In genomic region chr5:175854231-175855040, GRCh38 we compare ENCODE assay signal across 1 cellular context.
TF ChIP-seq lines count a peak whose summit lies in the region.

No MANE protein-coding gene starts in this region.

TF ChIP-seq in HepG2, 621 proteins besides CTCF, POLR2A, EP300 and RAD21 (continued from another document and continues in another):
- TF ChIP-seq IRF9 (CRISPR knock-in tag; IDR thresholded peaks at IDR 0.05; ENCODE audit: borderline replicate concordance) (no peak), ATF7 (IDR thresholded peaks at IDR 0.05) (no peak; the same call in 1 of the 2 replicates), ATF7 (CRISPR knock-in tag; IDR thresholded peaks at IDR 0.05) (0 out of 2 replicates have a peak, but pooled peaks have one; percentile 33), DR1 (CRISPR knock-in tag; IDR thresholded peaks at IDR 0.05) (no peak), ZFP62 (CRISPR knock-in tag; IDR thresholded peaks at IDR 0.05) (no peak), GPN1 (CRISPR knock-in tag; IDR thresholded peaks at IDR 0.05; ENCODE audit: borderline replicate concordance) (no peak), ZNF674 (CRISPR knock-in tag; IDR thresholded peaks at IDR 0.05; ENCODE audit: low read depth) (no peak), SRF (IDR thresholded peaks at IDR 0.05; ENCODE audit: low read depth, low read length) (no peak), TEF (CRISPR knock-in tag; IDR thresholded peaks at IDR 0.05) (peak; percentile 65; the same call in 1 of the 2 replicates), ZNF563 (CRISPR knock-in tag; IDR thresholded peaks at IDR 0.05) (no peak), ZBTB4 (CRISPR knock-in tag; IDR thresholded peaks at IDR 0.05; ENCODE audit: borderline replicate concordance) (no peak), ZNF766 (CRISPR knock-in tag; IDR thresholded peaks at IDR 0.05; ENCODE audit: borderline replicate concordance) (no peak), ZNF382 (CRISPR knock-in tag; IDR thresholded peaks at IDR 0.05; ENCODE audit: borderline replicate concordance) (no peak), TCF7L2 (IDR thresholded peaks at IDR 0.05; ENCODE audit: low read depth, low read length) (peak; percentile 73), MEIS1 (CRISPR knock-in tag; IDR thresholded peaks at IDR 0.05; ENCODE audit: borderline replicate concordance) (peak; percentile 55; the same call in 1 of the 2 replicates), POLR2G (IDR thresholded peaks at IDR 0.05; ENCODE audit: low read depth, low read length) (no peak), ZSCAN31 (CRISPR knock-in tag; IDR thresholded peaks at IDR 0.05; ENCODE audit: low read depth) (no peak; the same call in 1 of the 2 replicates), ZBTB43 (CRISPR knock-in tag; conservative IDR thresholded peaks at IDR 0.05) (peak; percentile 39; the same call in 1 of the 2 replicates), SCMH1 (CRISPR knock-in tag; IDR thresholded peaks at IDR 0.05; ENCODE audit: borderline replicate concordance) (no peak), ERF (CRISPR knock-in tag; IDR thresholded peaks at IDR 0.05) (no peak; the same call in 1 of the 2 replicates), ATRX (CRISPR knock-in tag; IDR thresholded peaks at IDR 0.05; ENCODE audit: borderline replicate concordance) (no peak), NRL (CRISPR knock-in tag; IDR thresholded peaks at IDR 0.05; ENCODE audit: borderline replicate concordance) (no peak), HDAC2 (CRISPR knock-in tag; IDR thresholded peaks at IDR 0.05) (peak; percentile 87), ZNF350 (CRISPR knock-in tag; IDR thresholded peaks at IDR 0.05; ENCODE audit: borderline replicate concordance, low read depth) (peak; percentile 80), ZZZ3 (CRISPR knock-in tag; IDR thresholded peaks at IDR 0.05; ENCODE audit: borderline replicate concordance) (no peak), NFIC (IDR thresholded peaks at IDR 0.05; ENCODE audit: low read length) (peak; percentile 87), ZNF317 (CRISPR knock-in tag; IDR thresholded peaks at IDR 0.05) (no peak), ELF1 (CRISPR knock-in tag; IDR thresholded peaks at IDR 0.05) (0 out of 2 replicates have a peak, but pooled peaks have one; percentile 10), THYN1 (CRISPR knock-in tag; IDR thresholded peaks at IDR 0.05; ENCODE audit: borderline replicate concordance, low read depth) (no peak), NFKBIZ (CRISPR knock-in tag; IDR thresholded peaks at IDR 0.05) (peak; percentile 66; the same call in 1 of the 2 replicates), NR2F2 (IDR thresholded peaks at IDR 0.05; ENCODE audit: borderline replicate concordance, low read depth) (peak; percentile 94), MED1 (CRISPR knock-in tag; IDR thresholded peaks at IDR 0.05) (peak; percentile 94), ZNF580 (CRISPR knock-in tag; IDR thresholded peaks at IDR 0.05; ENCODE audit: borderline replicate concordance, low read depth) (no peak), KMT2B (CRISPR knock-in tag; IDR thresholded peaks at IDR 0.05) (no peak), ZNF460 (CRISPR knock-in tag; IDR thresholded peaks at IDR 0.05; ENCODE audit: borderline replicate concordance) (no peak)
- TF ChIP-seq, protein P1, sequence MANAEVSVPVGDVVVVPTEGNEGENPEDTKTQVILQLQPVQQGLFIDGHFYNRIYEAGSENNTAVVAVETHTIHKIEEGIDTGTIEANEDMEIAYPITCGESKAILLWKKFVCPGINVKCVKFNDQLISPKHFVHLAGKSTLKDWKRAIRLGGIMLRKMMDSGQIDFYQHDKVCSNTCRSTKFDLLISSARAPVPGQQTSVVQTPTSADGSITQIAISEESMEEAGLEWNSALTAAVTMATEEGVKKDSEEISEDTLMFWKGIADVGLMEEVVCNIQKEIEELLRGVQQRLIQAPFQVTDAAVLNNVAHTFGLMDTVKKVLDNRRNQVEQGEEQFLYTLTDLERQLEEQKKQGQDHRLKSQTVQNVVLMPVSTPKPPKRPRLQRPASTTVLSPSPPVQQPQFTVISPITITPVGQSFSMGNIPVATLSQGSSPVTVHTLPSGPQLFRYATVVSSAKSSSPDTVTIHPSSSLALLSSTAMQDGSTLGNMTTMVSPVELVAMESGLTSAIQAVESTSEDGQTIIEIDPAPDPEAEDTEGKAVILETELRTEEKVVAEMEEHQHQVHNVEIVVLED (CRISPR knock-in tag; IDR thresholded peaks at IDR 0.05; ENCODE audit: borderline replicate concordance) = no peak; the same call in 1 of the 2 replicates
- TF ChIP-seq, protein P2, sequence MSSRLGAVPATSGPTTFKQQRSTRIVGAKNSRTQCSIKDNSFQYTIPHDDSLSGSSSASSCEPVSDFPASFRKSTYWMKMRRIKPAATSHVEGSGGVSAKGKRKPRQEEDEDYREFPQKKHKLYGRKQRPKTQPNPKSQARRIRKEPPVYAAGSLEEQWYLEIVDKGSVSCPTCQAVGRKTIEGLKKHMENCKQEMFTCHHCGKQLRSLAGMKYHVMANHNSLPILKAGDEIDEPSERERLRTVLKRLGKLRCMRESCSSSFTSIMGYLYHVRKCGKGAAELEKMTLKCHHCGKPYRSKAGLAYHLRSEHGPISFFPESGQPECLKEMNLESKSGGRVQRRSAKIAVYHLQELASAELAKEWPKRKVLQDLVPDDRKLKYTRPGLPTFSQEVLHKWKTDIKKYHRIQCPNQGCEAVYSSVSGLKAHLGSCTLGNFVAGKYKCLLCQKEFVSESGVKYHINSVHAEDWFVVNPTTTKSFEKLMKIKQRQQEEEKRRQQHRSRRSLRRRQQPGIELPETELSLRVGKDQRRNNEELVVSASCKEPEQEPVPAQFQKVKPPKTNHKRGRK (CRISPR knock-in tag; IDR thresholded peaks at IDR 0.05) = no peak
- TF ChIP-seq, protein P3, sequence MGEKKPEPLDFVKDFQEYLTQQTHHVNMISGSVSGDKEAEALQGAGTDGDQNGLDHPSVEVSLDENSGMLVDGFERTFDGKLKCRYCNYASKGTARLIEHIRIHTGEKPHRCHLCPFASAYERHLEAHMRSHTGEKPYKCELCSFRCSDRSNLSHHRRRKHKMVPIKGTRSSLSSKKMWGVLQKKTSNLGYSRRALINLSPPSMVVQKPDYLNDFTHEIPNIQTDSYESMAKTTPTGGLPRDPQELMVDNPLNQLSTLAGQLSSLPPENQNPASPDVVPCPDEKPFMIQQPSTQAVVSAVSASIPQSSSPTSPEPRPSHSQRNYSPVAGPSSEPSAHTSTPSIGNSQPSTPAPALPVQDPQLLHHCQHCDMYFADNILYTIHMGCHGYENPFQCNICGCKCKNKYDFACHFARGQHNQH (CRISPR knock-in tag; IDR thresholded peaks at IDR 0.05) = peak; percentile 69
- TF ChIP-seq, protein P4, sequence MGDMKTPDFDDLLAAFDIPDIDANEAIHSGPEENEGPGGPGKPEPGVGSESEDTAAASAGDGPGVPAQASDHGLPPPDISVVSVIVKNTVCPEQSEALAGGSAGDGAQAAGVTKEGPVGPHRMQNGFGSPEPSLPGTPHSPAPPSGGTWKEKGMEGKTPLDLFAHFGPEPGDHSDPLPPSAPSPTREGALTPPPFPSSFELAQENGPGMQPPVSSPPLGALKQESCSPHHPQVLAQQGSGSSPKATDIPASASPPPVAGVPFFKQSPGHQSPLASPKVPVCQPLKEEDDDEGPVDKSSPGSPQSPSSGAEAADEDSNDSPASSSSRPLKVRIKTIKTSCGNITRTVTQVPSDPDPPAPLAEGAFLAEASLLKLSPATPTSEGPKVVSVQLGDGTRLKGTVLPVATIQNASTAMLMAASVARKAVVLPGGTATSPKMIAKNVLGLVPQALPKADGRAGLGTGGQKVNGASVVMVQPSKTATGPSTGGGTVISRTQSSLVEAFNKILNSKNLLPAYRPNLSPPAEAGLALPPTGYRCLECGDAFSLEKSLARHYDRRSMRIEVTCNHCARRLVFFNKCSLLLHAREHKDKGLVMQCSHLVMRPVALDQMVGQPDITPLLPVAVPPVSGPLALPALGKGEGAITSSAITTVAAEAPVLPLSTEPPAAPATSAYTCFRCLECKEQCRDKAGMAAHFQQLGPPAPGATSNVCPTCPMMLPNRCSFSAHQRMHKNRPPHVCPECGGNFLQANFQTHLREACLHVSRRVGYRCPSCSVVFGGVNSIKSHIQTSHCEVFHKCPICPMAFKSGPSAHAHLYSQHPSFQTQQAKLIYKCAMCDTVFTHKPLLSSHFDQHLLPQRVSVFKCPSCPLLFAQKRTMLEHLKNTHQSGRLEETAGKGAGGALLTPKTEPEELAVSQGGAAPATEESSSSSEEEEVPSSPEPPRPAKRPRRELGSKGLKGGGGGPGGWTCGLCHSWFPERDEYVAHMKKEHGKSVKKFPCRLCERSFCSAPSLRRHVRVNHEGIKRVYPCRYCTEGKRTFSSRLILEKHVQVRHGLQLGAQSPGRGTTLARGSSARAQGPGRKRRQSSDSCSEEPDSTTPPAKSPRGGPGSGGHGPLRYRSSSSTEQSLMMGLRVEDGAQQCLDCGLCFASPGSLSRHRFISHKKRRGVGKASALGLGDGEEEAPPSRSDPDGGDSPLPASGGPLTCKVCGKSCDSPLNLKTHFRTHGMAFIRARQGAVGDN (CRISPR knock-in tag; IDR thresholded peaks at IDR 0.05) = peak; percentile 56; the same call in 1 of the 2 replicates
- TF ChIP-seq, protein P5, sequence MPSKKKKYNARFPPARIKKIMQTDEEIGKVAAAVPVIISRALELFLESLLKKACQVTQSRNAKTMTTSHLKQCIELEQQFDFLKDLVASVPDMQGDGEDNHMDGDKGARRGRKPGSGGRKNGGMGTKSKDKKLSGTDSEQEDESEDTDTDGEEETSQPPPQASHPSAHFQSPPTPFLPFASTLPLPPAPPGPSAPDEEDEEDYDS (CRISPR knock-in tag; IDR thresholded peaks at IDR 0.05) = no peak
- TF ChIP-seq, protein P6, sequence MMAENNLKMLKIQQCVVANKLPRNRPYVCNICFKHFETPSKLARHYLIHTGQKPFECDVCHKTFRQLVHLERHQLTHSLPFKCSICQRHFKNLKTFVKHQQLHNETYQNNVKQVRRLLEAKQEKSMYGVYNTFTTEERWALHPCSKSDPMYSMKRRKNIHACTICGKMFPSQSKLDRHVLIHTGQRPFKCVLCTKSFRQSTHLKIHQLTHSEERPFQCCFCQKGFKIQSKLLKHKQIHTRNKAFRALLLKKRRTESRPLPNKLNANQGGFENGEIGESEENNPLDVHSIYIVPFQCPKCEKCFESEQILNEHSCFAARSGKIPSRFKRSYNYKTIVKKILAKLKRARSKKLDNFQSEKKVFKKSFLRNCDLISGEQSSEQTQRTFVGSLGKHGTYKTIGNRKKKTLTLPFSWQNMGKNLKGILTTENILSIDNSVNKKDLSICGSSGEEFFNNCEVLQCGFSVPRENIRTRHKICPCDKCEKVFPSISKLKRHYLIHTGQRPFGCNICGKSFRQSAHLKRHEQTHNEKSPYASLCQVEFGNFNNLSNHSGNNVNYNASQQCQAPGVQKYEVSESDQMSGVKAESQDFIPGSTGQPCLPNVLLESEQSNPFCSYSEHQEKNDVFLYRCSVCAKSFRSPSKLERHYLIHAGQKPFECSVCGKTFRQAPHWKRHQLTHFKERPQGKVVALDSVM (CRISPR knock-in tag; IDR thresholded peaks at IDR 0.05) = no peak
- TF ChIP-seq, protein P7, sequence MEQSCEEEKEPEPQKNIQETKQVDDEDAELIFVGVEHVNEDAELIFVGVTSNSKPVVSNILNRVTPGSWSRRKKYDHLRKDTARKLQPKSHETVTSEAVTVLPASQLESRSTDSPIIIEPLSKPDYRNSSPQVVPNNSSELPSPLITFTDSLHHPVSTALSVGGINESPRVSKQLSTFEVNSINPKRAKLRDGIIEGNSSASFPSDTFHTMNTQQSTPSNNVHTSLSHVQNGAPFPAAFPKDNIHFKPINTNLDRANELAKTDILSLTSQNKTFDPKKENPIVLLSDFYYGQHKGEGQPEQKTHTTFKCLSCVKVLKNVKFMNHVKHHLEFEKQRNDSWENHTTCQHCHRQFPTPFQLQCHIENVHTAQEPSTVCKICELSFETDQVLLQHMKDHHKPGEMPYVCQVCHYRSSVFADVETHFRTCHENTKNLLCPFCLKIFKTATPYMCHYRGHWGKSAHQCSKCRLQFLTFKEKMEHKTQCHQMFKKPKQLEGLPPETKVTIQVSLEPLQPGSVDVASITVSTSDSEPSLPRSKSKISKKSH (CRISPR knock-in tag; IDR thresholded peaks at IDR 0.05; ENCODE audit: borderline replicate concordance) = no peak
